ENCODE assay signal across 16 cellular contexts in the genomic region with DNA sequence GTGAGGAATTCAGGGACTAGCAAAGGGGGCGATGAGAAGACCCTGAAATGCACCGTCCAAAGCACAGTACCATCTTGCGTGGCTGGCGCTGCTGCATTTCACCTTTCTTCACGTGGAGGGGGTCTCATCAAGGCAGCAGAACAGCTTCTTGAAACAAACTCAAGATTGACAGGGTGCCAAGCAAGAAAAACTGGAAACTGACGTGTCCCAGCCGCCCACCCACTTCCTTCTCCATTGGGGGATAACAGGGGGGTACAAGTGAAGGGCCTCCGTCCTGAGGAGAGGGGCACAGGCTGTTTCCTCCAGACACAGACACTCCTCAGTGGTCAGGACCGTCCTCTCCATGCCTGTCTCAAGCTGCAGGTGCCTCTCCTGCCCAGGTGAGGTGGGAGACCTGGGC. TPM values are rescaled to one million over a fixed set of nuclear protein-coding genes. Genes with fewer than 3 reads are reported as not detected.
DNase-seq lines count a peak whose midpoint lies in the region; ATAC-seq and TF ChIP-seq lines count a peak whose summit lies in the region.
"Had no signal": no experiment of that assay in that cellular context is flagged by ENCODE, and none has a peak within 500 bp of the region (broad histone marks: within the 10 kb centered on the region; RNA-seq: fewer than 3 reads in every experiment).

No MANE protein-coding gene starts in this region.

- H3K4me1 ChIP-seq in DND-41 (ENCODE audit: insufficient read depth, low read length), result peaks cover 65% of the 10 kb centered on the region
- peaks cover 0 to 79% (median 51%) of the 10 kb centered on the region in 4 donors for H3K4me1 ChIP-seq in sigmoid colon

- peaks cover 87% of the 10 kb centered on the region for H4K20me1 ChIP-seq in DND-41 (ENCODE audit: insufficient read depth, low read length)

- WGBS in sigmoid colon, 2 donors, result 88 to 95% methylated on average over 9 of the region's 9 CpGs

- H2AFZ ChIP-seq in DND-41 (ENCODE audit: low read depth, low read length), result no peak overlapping the region

- H3K27me3 ChIP-seq in DND-41 (ENCODE audit: insufficient read depth, low read length, poor library complexity), result no peaks in the 10 kb centered on the region
- no peaks in the 10 kb centered on the region for H3K27me3 ChIP-seq in sigmoid colon

- H3K4me2 ChIP-seq in DND-41 (ENCODE audit: insufficient read depth, low read length), result no peak overlapping the region

- H3K4me1 Mint-ChIP-seq in activated naive CD4-positive, alpha-beta T cell treated with anti-CD3 and anti-CD28 coated beads for 36 hours (ENCODE audit: low read depth), result peaks cover 21% of the 10 kb centered on the region
- H3K4me1 Mint-ChIP-seq in memory B cell, result peaks cover 15% of the 10 kb centered on the region

- TF ChIP-seq EP300 in sigmoid colon (IDR thresholded peaks at IDR 0.05), result no peak

- no peaks in the 10 kb centered on the region for H3K27me3 Mint-ChIP-seq in activated naive CD4-positive, alpha-beta T cell treated with anti-CD3 and anti-CD28 coated beads for 36 hours (ENCODE audit: low read depth)
- no peaks in the 10 kb centered on the region for H3K27me3 Mint-ChIP-seq in memory B cell

- TF ChIP-seq CTCF in DND-41 (IDR thresholded peaks at IDR 0.05; ENCODE audit: borderline replicate concordance, extremely low read depth, low read length, poor library complexity, severe bottlenecking) (no peak), sigmoid colon (IDR thresholded peaks at IDR 0.05) (no peak), RWPE1 (conservative IDR thresholded peaks at IDR 0.05; ENCODE audit: low read depth) (no peak)

- H3K27ac Mint-ChIP-seq in activated naive CD4-positive, alpha-beta T cell treated with anti-CD3 and anti-CD28 coated beads for 36 hours, result peak overlapping the region; percentile 89
- H3K27ac Mint-ChIP-seq in memory B cell, result peak overlapping the region; percentile 38

- H3K9me3 ChIP-seq in DND-41 (ENCODE audit: insufficient read depth, low read length, severe bottlenecking), result no peaks in the 10 kb centered on the region
- H3K9me3 ChIP-seq in sigmoid colon, result no peaks in the 10 kb centered on the region

- ATAC-seq in DND-41 (ENCODE audit: insufficient read depth, low read depth), result no peak
- ATAC-seq in memory B cell (ENCODE audit: low read depth), result no peak

- CTCF ChIA-PET in activated naive CD4-positive, alpha-beta T cell treated with anti-CD3 and anti-CD28 coated beads for 36 hours (lab: Charles Lee), result no interaction called here
- CTCF ChIA-PET in RWPE1 (lab: Yijun Ruan, JAX), result no interaction called here

- DNase-seq in activated naive CD4-positive, alpha-beta T cell treated with anti-CD3 and anti-CD28 coated beads for 36 hours, result no peak
- no peak for DNase-seq in activated naive CD4-positive, alpha-beta T cell (lab: John Stamatoyannopoulos, UW)
- DNase-seq in DND-41, result no peak
- no peak for DNase-seq in memory B cell (ENCODE audit: low spot score in 2 of 2)
- peak; percentile 57 for DNase-seq in sigmoid colon
- DNase-seq in RWPE1 (ENCODE audit: low spot score), result no peak
- DNase-seq in OCI-M2 (lab: John Stamatoyannopoulos, UW; ENCODE audit: unreplicated experiment), result no peak
- DNase-seq in foreskin melanocyte, result no peak
- DNase-seq: ACHN, DMS153, IMR-90, NCI-H187 treated with DMSO at 0.1 percent for 48 hours, NCI-H226, NCI-H82, OCI-M1, RPMI8226 had no signal

- no peak for TF ChIP-seq POLR2A in sigmoid colon (IDR thresholded peaks at IDR 0.05)

- POLR2A ChIA-PET in RWPE1 (lab: Yijun Ruan, JAX; ENCODE audit: low non-redundant PET), result no interaction called here

- H3K79me2 ChIP-seq in DND-41 (ENCODE audit: insufficient read depth, low read length), result peaks cover 100% of the 10 kb centered on the region

- H3K36me3 ChIP-seq in DND-41 (ENCODE audit: insufficient read depth, low read length) (peaks cover 79% of the 10 kb centered on the region), sigmoid colon (no peaks in the 10 kb centered on the region)

- peaks cover 2% of the 10 kb centered on the region for H3K36me3 Mint-ChIP-seq in activated naive CD4-positive, alpha-beta T cell treated with anti-CD3 and anti-CD28 coated beads for 36 hours (ENCODE audit: low read depth)
- no peaks in the 10 kb centered on the region for H3K36me3 Mint-ChIP-seq in memory B cell

- H3K4me3 Mint-ChIP-seq in activated naive CD4-positive, alpha-beta T cell treated with anti-CD3 and anti-CD28 coated beads for 36 hours, result no peak overlapping the region
- H3K4me3 Mint-ChIP-seq in memory B cell, result no peak overlapping the region

- no peak overlapping the region for H3K4me3 ChIP-seq in DND-41 (ENCODE audit: low read depth in 1 of 2, low read length in 2 of 2)
- H3K4me3 ChIP-seq in sigmoid colon, result no peak overlapping the region

- intact Hi-C loops in activated naive CD4-positive, alpha-beta T cell treated with anti-CD3 and anti-CD28 coated beads for 36 hours (cut with micrococcal nuclease), result loop anchor here (2.0 kb wide), 1 partner anchor 558 kb away; no protein-coding TSS in a partner anchor
- intact Hi-C loops in sigmoid colon (cut with DNase I), result loop anchor here (2.0 kb wide), 1 partner anchor 26 kb away; no protein-coding TSS in a partner anchor

- H3K9me3 Mint-ChIP-seq in activated naive CD4-positive, alpha-beta T cell treated with anti-CD3 and anti-CD28 coated beads for 36 hours, result no peaks in the 10 kb centered on the region
- no peaks in the 10 kb centered on the region for H3K9me3 Mint-ChIP-seq in memory B cell

- no peak overlapping the region for H3K9ac ChIP-seq in DND-41 (ENCODE audit: low read depth, low read length)

- H3K27ac ChIP-seq in DND-41 (ENCODE audit: low read length), result peak overlapping the region; percentile 78
- H3K27ac ChIP-seq in sigmoid colon, result peak overlapping the region in 3 of 4 donors; percentile 71 to 97 (median 96)
- H3K27ac ChIP-seq in RWPE1, result no peak overlapping the region

RNA-seq across cellular contexts. Expression of a gene that starts 32.5 kb away (rescaled TPM):
- total RNA-seq in activated naive CD4-positive, alpha-beta T cell treated with anti-CD3 and anti-CD28 coated beads for 36 hours, result 10 to 100 TPM; 32.0 to 35.6 TPM
- total RNA-seq in sigmoid colon, result 100 to 1,000 TPM in 3 of 4 donors, 10 to 100 TPM in 1; 77.0 to 196 (median 139) TPM
- 10 to 100 TPM in 1 of 3 donors, 1 to 10 TPM in 2; 1.8 to 16.4 (median 3.0) TPM for polyA plus RNA-seq in sigmoid colon
